1 cellular context compared by ENCODE assay signal in the genomic region with DNA sequence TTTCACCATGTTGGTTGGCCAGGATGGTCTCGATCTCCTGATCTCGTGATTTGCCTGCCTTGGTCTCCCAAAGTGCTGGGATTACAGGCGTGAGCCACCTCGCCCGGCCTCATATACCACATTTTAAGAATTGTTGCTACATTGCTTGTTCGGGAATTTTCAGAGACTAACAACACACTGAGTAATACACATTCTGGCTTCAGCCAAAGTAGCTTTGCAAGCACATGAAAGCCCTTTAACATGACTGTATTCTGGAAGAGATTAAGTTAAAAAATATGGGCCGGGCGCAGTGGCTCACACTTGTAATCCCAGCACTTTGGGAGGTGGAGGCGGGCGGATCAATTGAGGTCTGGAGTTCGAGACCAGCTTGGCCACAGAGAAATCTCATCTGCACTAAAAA.
TF ChIP-seq lines count a peak whose summit lies in the region.

No MANE protein-coding gene starts in this region.

TF ChIP-seq in IMR-90, 13 proteins besides CTCF, POLR2A, EP300 and RAD21:
- TF ChIP-seq, protein P1, sequence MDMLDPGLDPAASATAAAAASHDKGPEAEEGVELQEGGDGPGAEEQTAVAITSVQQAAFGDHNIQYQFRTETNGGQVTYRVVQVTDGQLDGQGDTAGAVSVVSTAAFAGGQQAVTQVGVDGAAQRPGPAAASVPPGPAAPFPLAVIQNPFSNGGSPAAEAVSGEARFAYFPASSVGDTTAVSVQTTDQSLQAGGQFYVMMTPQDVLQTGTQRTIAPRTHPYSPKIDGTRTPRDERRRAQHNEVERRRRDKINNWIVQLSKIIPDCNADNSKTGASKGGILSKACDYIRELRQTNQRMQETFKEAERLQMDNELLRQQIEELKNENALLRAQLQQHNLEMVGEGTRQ (IDR thresholded peaks at IDR 0.05; ENCODE audit: low read depth, low read length), result no peak
- no peak for TF ChIP-seq BHLHE40 (IDR thresholded peaks at IDR 0.05; ENCODE audit: low read depth, low read length)
- no peak for TF ChIP-seq MAFK (IDR thresholded peaks at IDR 0.05; ENCODE audit: low read depth, low read length)
- TF ChIP-seq RCOR1 (IDR thresholded peaks at IDR 0.05; ENCODE audit: insufficient replicate concordance, low read length), result no peak
- no peak for TF ChIP-seq CHD1 (IDR thresholded peaks at IDR 0.05; ENCODE audit: low read depth, low read length)
- no peak for TF ChIP-seq CEBPB (IDR thresholded peaks at IDR 0.05; ENCODE audit: low read depth, low read length)
- TF ChIP-seq MAZ (IDR thresholded peaks at IDR 0.05; ENCODE audit: borderline replicate concordance, low read depth, low read length), result no peak
- TF ChIP-seq SMC3 (IDR thresholded peaks at IDR 0.05; ENCODE audit: low read depth, low read length), result no peak
- TF ChIP-seq NFE2L2 (IDR thresholded peaks at IDR 0.05; ENCODE audit: low read depth, low read length), result no peak
- TF ChIP-seq MXI1 (IDR thresholded peaks at IDR 0.05; ENCODE audit: borderline replicate concordance, low read depth, low read length), result no peak
- TF ChIP-seq RFX5 (IDR thresholded peaks at IDR 0.05; ENCODE audit: low read depth, low read length), result no peak
- no peak for TF ChIP-seq FOS (IDR thresholded peaks at IDR 0.05; ENCODE audit: low read depth, low read length)
- TF ChIP-seq, protein P2, sequence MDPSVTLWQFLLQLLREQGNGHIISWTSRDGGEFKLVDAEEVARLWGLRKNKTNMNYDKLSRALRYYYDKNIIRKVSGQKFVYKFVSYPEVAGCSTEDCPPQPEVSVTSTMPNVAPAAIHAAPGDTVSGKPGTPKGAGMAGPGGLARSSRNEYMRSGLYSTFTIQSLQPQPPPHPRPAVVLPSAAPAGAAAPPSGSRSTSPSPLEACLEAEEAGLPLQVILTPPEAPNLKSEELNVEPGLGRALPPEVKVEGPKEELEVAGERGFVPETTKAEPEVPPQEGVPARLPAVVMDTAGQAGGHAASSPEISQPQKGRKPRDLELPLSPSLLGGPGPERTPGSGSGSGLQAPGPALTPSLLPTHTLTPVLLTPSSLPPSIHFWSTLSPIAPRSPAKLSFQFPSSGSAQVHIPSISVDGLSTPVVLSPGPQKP (IDR thresholded peaks at IDR 0.05; ENCODE audit: borderline replicate concordance, low read depth, low read length), result no peak
TF ChIP-seq in IMR-90: peak in this region for 0.
